9 cellular contexts compared by ENCODE assay signal in the genomic region with DNA sequence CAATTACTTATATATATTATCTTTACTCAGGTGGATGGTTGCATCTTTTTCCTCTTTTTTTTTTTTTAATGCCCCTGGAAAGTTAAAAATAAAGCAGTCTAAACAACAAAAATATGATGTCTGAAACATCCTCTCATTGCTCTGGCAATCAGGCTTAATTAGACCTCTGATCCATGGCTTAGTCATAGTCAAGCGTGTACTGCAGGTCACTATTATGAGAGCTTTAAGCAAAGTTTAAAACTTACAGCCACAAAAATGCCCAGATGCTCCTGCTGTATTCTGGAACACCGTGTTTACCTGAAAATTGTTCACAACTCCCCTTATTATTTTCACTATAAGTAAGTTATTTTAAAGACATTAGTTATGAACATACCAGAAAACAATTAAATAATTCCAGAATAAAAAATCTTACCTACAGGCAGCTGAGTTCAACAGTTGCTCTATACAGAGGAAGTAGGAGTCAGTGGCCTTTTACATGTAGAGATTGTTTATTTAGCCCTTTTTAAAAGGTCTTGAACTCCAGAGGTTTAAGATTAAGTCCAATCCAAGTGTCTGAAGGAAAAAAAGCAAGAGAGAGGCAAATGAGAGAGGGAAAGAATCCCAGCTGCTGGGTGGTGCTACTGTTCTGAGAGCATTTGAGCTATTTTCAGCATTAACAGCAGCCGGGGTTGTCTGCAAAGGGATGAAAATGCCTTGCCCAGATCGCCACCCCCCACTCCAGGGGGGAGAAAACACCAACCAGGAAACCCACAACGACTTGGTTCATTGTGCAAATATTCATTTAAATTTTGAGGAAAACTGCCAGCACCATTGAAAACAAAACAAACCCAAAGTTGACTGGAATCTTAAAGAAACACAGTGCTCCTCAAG. TPM values are rescaled to one million over a fixed set of nuclear protein-coding genes. Genes with fewer than 3 reads are reported as not detected.
DNase-seq lines count a peak whose midpoint lies in the region; ATAC-seq, FAIRE-seq and TF ChIP-seq lines count a peak whose summit lies in the region.
"Had no signal": no experiment of that assay in that cellular context is flagged by ENCODE, and none has a peak within 500 bp of the region (broad histone marks: within the 10 kb centered on the region; RNA-seq: fewer than 3 reads in every experiment).

No MANE protein-coding gene starts in this region.

- H3K9me3 ChIP-seq in PC-9 (ENCODE audit: insufficient read depth, low read depth) (no peaks in the 10 kb centered on the region), fibroblast of lung (ENCODE audit: control insufficient read depth, insufficient read depth, low read depth, low read length) (no peaks in the 10 kb centered on the region), mucosa of stomach (ENCODE audit: control insufficient read depth, low read length) (no peaks in the 10 kb centered on the region)

- peak in 1 of 2 experiments; percentile 45 for DNase-seq in PC-9
- DNase-seq in fibroblast of lung (ENCODE audit: low read depth in 2 of 2), result peak; percentile 82 to 94
- no peak for DNase-seq in OCI-M1 (lab: John Stamatoyannopoulos, UW)
- DNase-seq in HUDEP-2 (lab: John Stamatoyannopoulos, UW; ENCODE audit: unreplicated experiment in 76 of 76), result no peak
- no peak for DNase-seq in NCI-H128 (lab: John Stamatoyannopoulos, UW; ENCODE audit: unreplicated experiment)
- DNase-seq: activated B cell treated with CpG ODN at 0.5 μM for 24 hours had no signal

- CTCF ChIA-PET in PC-9 (lab: Charles Lee), result interaction anchor here (0.7 kb wide), 1 partner anchor 11 kb away, joined by 4 read pairs; no protein-coding TSS in a partner anchor

- no peaks in the 10 kb centered on the region for H3K9me2 ChIP-seq in PC-9 (ENCODE audit: insufficient read depth)

- FAIRE-seq in A204.1 (lab: Jason Lieb, UNC), result peak; percentile 98

- intact Hi-C loops in PC-9 (cut with micrococcal nuclease; ENCODE audit: unreplicated experiment), result loop anchor here (5.0 kb wide), 1 partner anchor 192 kb away; no protein-coding TSS in a partner anchor

- peaks cover 16% of the 10 kb centered on the region; the same call in 1 of the 2 replicates for H3F3A ChIP-seq in PC-9 (ENCODE audit: insufficient read depth, low read depth)

- H3K36me3 ChIP-seq in PC-9 (ENCODE audit: low read depth) (no peaks in the 10 kb centered on the region), fibroblast of lung (ENCODE audit: control insufficient read depth, insufficient read depth, low read length) (no peaks in the 10 kb centered on the region), mucosa of stomach (ENCODE audit: control insufficient read depth, insufficient read depth, low read length) (no peaks in the 10 kb centered on the region)

- H3K27me3 ChIP-seq in PC-9 (ENCODE audit: insufficient read depth, low read depth), result no peaks in the 10 kb centered on the region
- H3K27me3 ChIP-seq in fibroblast of lung (ENCODE audit: control insufficient read depth, insufficient read depth, low read length), result no peaks in the 10 kb centered on the region
- H3K27me3 ChIP-seq in mucosa of stomach (ENCODE audit: control insufficient read depth, insufficient read depth, low read length), result no peaks in the 10 kb centered on the region

- no TSS peak for BruUV-seq in PC-9 (replicated peaks; lab: Mats Ljungman, UMichigan)

- peak overlapping the region; percentile 62 for H3K27ac ChIP-seq in PC-9
- H3K27ac ChIP-seq in fibroblast of lung (ENCODE audit: insufficient read depth, low read length), result no peak overlapping the region

- H3K4me2 ChIP-seq in PC-9 (peak overlapping the region; percentile 62), fibroblast of lung (ENCODE audit: extremely low read depth, insufficient read depth, low read length) (peak overlapping the region; percentile 56)

- ATAC-seq in HG02885 (IDR thresholded peaks at IDR 0.05; ENCODE audit: poor library complexity, unreplicated experiment), result no peak

- no peak overlapping the region for H3K9ac ChIP-seq in fibroblast of lung (ENCODE audit: insufficient read depth, low read length)
- H3K9ac ChIP-seq in mucosa of stomach (ENCODE audit: low read length), result peak overlapping the region; percentile 58

- H3K79me2 ChIP-seq in PC-9 (ENCODE audit: low read depth) (no peaks in the 10 kb centered on the region), fibroblast of lung (ENCODE audit: control insufficient read depth, insufficient read depth, low read length) (no peaks in the 10 kb centered on the region)

- H3K4me3 ChIP-seq in PC-9 (0 out of 2 replicates have a peak overlapping the region, but pooled peaks have one; percentile 11), fibroblast of lung (replicated peaks in 1 of 4; ENCODE audit: control extremely low read depth in 1 of 4, insufficient read depth in 1 of 4, low read depth in 3 of 4, low read length in 4 of 4) (no peak overlapping the region), mucosa of stomach (ENCODE audit: low read length) (no peak overlapping the region)

- TF ChIP-seq CTCF in PC-9 (conservative IDR thresholded peaks at IDR 0.05), result no peak
- peak; percentile 4 to 24 for TF ChIP-seq CTCF in fibroblast of lung (conservative IDR thresholded peaks at IDR 0.05 in 1 of 2, IDR thresholded peaks at IDR 0.05 in 1 of 2; ENCODE audit: low read depth in 1 of 2, low read length in 2 of 2)

- H4K20me1 ChIP-seq in PC-9 (ENCODE audit: insufficient read depth) (no peaks in the 10 kb centered on the region), fibroblast of lung (ENCODE audit: control insufficient read depth, extremely low read depth, insufficient read depth, low read length) (no peaks in the 10 kb centered on the region)

- H3K4me1 ChIP-seq in PC-9 (replicated peaks; ENCODE audit: insufficient read depth) (peaks cover 20% of the 10 kb centered on the region), fibroblast of lung (ENCODE audit: control insufficient read depth, extremely low read depth, insufficient read depth, low read length) (peaks cover 4% of the 10 kb centered on the region), mucosa of stomach (ENCODE audit: control insufficient read depth, insufficient read depth, low read length) (peaks cover 32% of the 10 kb centered on the region)

- POLR2A ChIA-PET in PC-9 (lab: Charles Lee; ENCODE audit: unreplicated experiment), result interaction anchor here (0.6 to 0.8 kb wide), 3 partner anchors 20 to 132 kb away, joined by 5 to 7 read pairs (median 5); no protein-coding TSS in a partner anchor

- H2AFZ ChIP-seq in PC-9, result peak overlapping the region; percentile 59
- no peak overlapping the region for H2AFZ ChIP-seq in fibroblast of lung (ENCODE audit: low read length)

RNA-seq across cellular contexts. Expression of gene SORBS2, which starts 36.9 kb away (rescaled TPM):
- 15.7 and 16.4 TPM in 2 replicates for total RNA-seq in PC-9 (2021)
- 0.26 and 0.33 TPM in 2 replicates for total RNA-seq in fibroblast of lung
- polyA plus RNA-seq in fibroblast of lung, result 0.27 and 3.0 TPM in 2 replicates
- 0.08 and 1.7 TPM in 2 replicates for polyA plus RNA-seq in fibroblast of lung (2012)
- 11.4 TPM in 1 of 2 replicates, not detected in the other for polyA minus RNA-seq in fibroblast of lung (ENCODE audit: low replicate concordance)
- total RNA-seq: activated B cell treated with CpG ODN at 0.5 μM for 24 hours had no signal

Comparison
In these comparisons a context has a peak if more than half of its experiments do, and no peak if none do; other contexts are left out.
1. DNase-seq: peak in fibroblast of lung (2 of 2); none in OCI-M1 (single experiment), HUDEP-2 (0 of 76) and NCI-H128 (single experiment).
2. RNA of gene SORBS2, which starts 36.9 kb away (total RNA-seq): 15.7 to 16.4 TPM in PC-9; 0.26 to 0.33 TPM in fibroblast of lung; every median in the first group is over 10 times any median in the second.